Comparison of ENCODE assay signal across 18 cellular contexts in genomic region chr4:55469979-55470378, GRCh38.
A peak's percentile ranks its signal among the peaks of the same experiment; 100 is the strongest.
DNase-seq lines count a peak whose midpoint lies in the region; ATAC-seq and TF ChIP-seq lines count a peak whose summit lies in the region.
"Had no signal": no experiment of that assay in that cellular context is flagged by ENCODE, and none has a peak within 500 bp of the region (broad histone marks: within the 10 kb centered on the region; RNA-seq: fewer than 3 reads in every experiment).

No MANE protein-coding gene starts in this region.

- peaks cover 87% of the 10 kb centered on the region for H3K36me3 ChIP-seq in RWPE2 (ENCODE audit: low read depth)

- H3K27ac ChIP-seq in RWPE2 (ENCODE audit: poor library complexity, severe bottlenecking): no peak overlapping the region
- no peak overlapping the region for H3K27ac ChIP-seq in foreskin keratinocyte
- H3K27ac ChIP-seq: BLaER1, C4-2B had no signal

- ATAC-seq in RWPE2 (ENCODE audit: low read depth): 0 out of 3 replicates have a peak, but pooled peaks have one; percentile 49
- peak; percentile 94 for ATAC-seq in foreskin keratinocyte
- ATAC-seq in GM21381 (IDR thresholded peaks at IDR 0.05; ENCODE audit: unreplicated experiment): no peak
- ATAC-seq: CD8-positive, alpha-beta T cell; GM12878; GM23338; HCT116 had no signal

- H3K4me3 ChIP-seq in RWPE2 (ENCODE audit: severe bottlenecking) (no peak overlapping the region), epithelial cell of esophagus (ENCODE audit: low read length) (no peak overlapping the region)
- H3K4me3 ChIP-seq: BLaER1, GM12878, GM23338 had no signal

- TF ChIP-seq CTCF in RWPE2 (IDR thresholded peaks at IDR 0.05; ENCODE audit: poor library complexity, severe bottlenecking): no peak
- no peak for TF ChIP-seq CTCF in epithelial cell of esophagus (IDR thresholded peaks at IDR 0.05; ENCODE audit: insufficient read depth, low read depth, low read length, missing control alignments)
- no peak for TF ChIP-seq CTCF in foreskin keratinocyte (conservative IDR thresholded peaks at IDR 0.05)

- no peaks in the 10 kb centered on the region for H3K4me1 ChIP-seq in RWPE2 (ENCODE audit: insufficient read depth, poor library complexity, severe bottlenecking)
- peaks cover 2% of the 10 kb centered on the region for H3K4me1 ChIP-seq in foreskin keratinocyte
- H3K4me1 ChIP-seq: BLaER1 had no signal

- H3K27me3 ChIP-seq in RWPE2 (ENCODE audit: insufficient read depth, poor library complexity, severe bottlenecking) (no peaks in the 10 kb centered on the region), foreskin keratinocyte (no peaks in the 10 kb centered on the region)
- H3K27me3 ChIP-seq: BLaER1 had no signal

- H3K9me3 ChIP-seq in RWPE2 (ENCODE audit: severe bottlenecking): no peaks in the 10 kb centered on the region

- DNase-seq in RWPE2 (ENCODE audit: low spot score) (no peak), epithelial cell of esophagus (ENCODE audit: low read depth) (peak; percentile 70), foreskin keratinocyte (peak in 1 of 2 donors; percentile 48), 8988T (no peak), NCI-H526 (lab: John Stamatoyannopoulos, UW) (no peak)
- DNase-seq: CD4-positive, CD25-positive, alpha-beta regulatory T cell; CD8-positive, alpha-beta T cell; DMS 273 treated with DMSO at 0.1 percent for 48 hours; DMS79; EL; GDM1; H9 had no signal
